11 cellular contexts compared by ENCODE assay signal in genomic region chr10:78757542-78757941, GRCh38.
DNase-seq lines count a peak whose midpoint lies in the region; ATAC-seq and TF ChIP-seq lines count a peak whose summit lies in the region.
"Had no signal": no experiment of that assay in that cellular context is flagged by ENCODE, and none has a peak within 500 bp of the region (broad histone marks: within the 10 kb centered on the region; RNA-seq: fewer than 3 reads in every experiment).

No MANE protein-coding gene starts in this region.

- no peaks in the 10 kb centered on the region for H3K36me3 ChIP-seq in kidney epithelial cell (ENCODE audit: control insufficient read depth, insufficient read depth, low read length)
- H3K36me3 ChIP-seq: cardiac muscle cell had no signal

- peaks cover 6% of the 10 kb centered on the region for H3K27me3 Mint-ChIP-seq in brain

- H3K9me3 Mint-ChIP-seq in brain: peaks cover 0 to 7% (median 0%) of the 10 kb centered on the region in 5 experiments
- H3K9me3 Mint-ChIP-seq: stimulated activated effector memory CD8-positive, alpha-beta T cell treated with anti-CD3 and anti-CD28 coated beads, Interleukin-12 subunit alpha, Interleukin-12 subunit beta, amount 100 ng/mL, for 72 hours; T-cell had no signal

- H3K27ac Mint-ChIP-seq in brain: peak overlapping the region; percentile 16 to 96 (median 71)
- H3K27ac Mint-ChIP-seq: T-cell had no signal

- ATAC-seq in Right ventricle myocardium inferior (peak; percentile 1), GM18909 (IDR thresholded peaks at IDR 0.05; ENCODE audit: poor library complexity, unreplicated experiment) (no peak), GM18873 (IDR thresholded peaks at IDR 0.05; ENCODE audit: low FRiP score, unreplicated experiment) (no peak)
- ATAC-seq: T-cell had no signal

- H3K4me3 Mint-ChIP-seq in brain: no peak overlapping the region
- H3K4me3 Mint-ChIP-seq: stimulated activated effector memory CD8-positive, alpha-beta T cell treated with anti-CD3 and anti-CD28 coated beads, Interleukin-12 subunit alpha, Interleukin-12 subunit beta, amount 100 ng/mL, for 72 hours; T-cell had no signal

- no peak overlapping the region for H3K4me3 ChIP-seq in kidney epithelial cell (ENCODE audit: low read depth, low read length)
- H3K4me3 ChIP-seq: cardiac muscle cell had no signal

- intact Hi-C loops in Right ventricle myocardium inferior (cut with DNase I) (no loop called here), cardiac septum (cut with DNase I) (loop anchor here (10.0 kb wide), 1 partner anchor 213 kb away; no protein-coding TSS in a partner anchor)

- TF ChIP-seq CTCF in brain (conservative IDR thresholded peaks at IDR 0.05) (no peak), kidney epithelial cell (IDR thresholded peaks at IDR 0.05; ENCODE audit: insufficient read depth, low read length, poor library complexity, severe bottlenecking) (no peak)

- no peaks in the 10 kb centered on the region for H3K36me3 Mint-ChIP-seq in brain
- H3K36me3 Mint-ChIP-seq: stimulated activated effector memory CD8-positive, alpha-beta T cell treated with anti-CD3 and anti-CD28 coated beads, Interleukin-12 subunit alpha, Interleukin-12 subunit beta, amount 100 ng/mL, for 72 hours; T-cell had no signal

- peaks cover 83% of the 10 kb centered on the region for H3K4me1 Mint-ChIP-seq in brain
- H3K4me1 Mint-ChIP-seq: T-cell had no signal

- DNase-seq in Right ventricle myocardium inferior (ENCODE audit: missing footprints) (no peak), cardiac septum (ENCODE audit: low spot score) (no peak), kidney epithelial cell (ENCODE audit: low read depth) (peak; percentile 81), NCI-H2171 (lab: John Stamatoyannopoulos, UW) (no peak)
- DNase-seq in activated CD4-positive, alpha-beta T cell treated with anti-CD3 and anti-CD28 coated beads, Interleukin-2, amount 50 U/mL, for 48 hours: no peak

- no peaks in the 10 kb centered on the region for H3K27me3 ChIP-seq in kidney epithelial cell (ENCODE audit: control insufficient read depth, insufficient read depth, low read length)
- H3K27me3 ChIP-seq: cardiac muscle cell had no signal
